ENCODE assay signal across 1 cellular context in genomic region chr16:57381791-57382534, GRCh38.
A peak's percentile ranks its signal among the peaks of the same experiment; 100 is the strongest.
TF ChIP-seq lines count a peak whose summit lies in the region.

No MANE protein-coding gene starts in this region.

TF ChIP-seq in GM12878, 131 proteins besides CTCF, POLR2A, EP300 and RAD21:
- TF ChIP-seq MLLT1 (IDR thresholded peaks at IDR 0.05) (peak; percentile 23; the same call in 1 of the 2 replicates), WRNIP1 (IDR thresholded peaks at IDR 0.05; ENCODE audit: borderline replicate concordance, low read depth, low read length) (no peak)
